In genomic region chr17:2399572-2400473, GRCh38 we compare ENCODE assay signal across 1 cellular context.
TF ChIP-seq lines count a peak whose summit lies in the region.

No MANE protein-coding gene starts in this region.

TF ChIP-seq in IMR-90, 13 proteins besides CTCF, POLR2A, EP300 and RAD21:
- TF ChIP-seq MXI1 (IDR thresholded peaks at IDR 0.05; ENCODE audit: borderline replicate concordance, low read depth, low read length) (peak; percentile 95), USF2 (IDR thresholded peaks at IDR 0.05; ENCODE audit: low read depth, low read length) (peak; percentile 89), MAFK (IDR thresholded peaks at IDR 0.05; ENCODE audit: low read depth, low read length) (no peak), MAZ (IDR thresholded peaks at IDR 0.05; ENCODE audit: borderline replicate concordance, low read depth, low read length) (peak; percentile 94), CEBPB (IDR thresholded peaks at IDR 0.05; ENCODE audit: low read depth, low read length) (peak; percentile 85), RCOR1 (IDR thresholded peaks at IDR 0.05; ENCODE audit: insufficient replicate concordance, low read length) (no peak), BHLHE40 (IDR thresholded peaks at IDR 0.05; ENCODE audit: low read depth, low read length) (peak; percentile 84), NFE2L2 (IDR thresholded peaks at IDR 0.05; ENCODE audit: low read depth, low read length) (0 out of 2 replicates have a peak, but pooled peaks have one; percentile 5)
